10 cellular contexts compared by ENCODE assay signal in genomic region chr20:37276494-37277252, GRCh38. TPM values are rescaled to one million over a fixed set of nuclear protein-coding genes. Genes with fewer than 3 reads are reported as not detected.
A peak's percentile ranks its signal among the peaks of the same experiment; 100 is the strongest.
DNase-seq lines count a peak whose midpoint lies in the region; ATAC-seq and TF ChIP-seq lines count a peak whose summit lies in the region.
"Had no signal": no experiment of that assay in that cellular context is flagged by ENCODE, and none has a peak within 500 bp of the region (broad histone marks: within the 10 kb centered on the region; RNA-seq: fewer than 3 reads in every experiment).

No MANE protein-coding gene starts in this region.

- H3K4me3 ChIP-seq in transverse colon (no peak overlapping the region), endodermal cell (ENCODE audit: low read length) (no peak overlapping the region)
- H3K4me3 ChIP-seq: skin epidermis had no signal

- peaks cover 3% of the 10 kb centered on the region for H3K4me1 Mint-ChIP-seq in endodermal cell

- no peak overlapping the region for H3K27ac Mint-ChIP-seq in endodermal cell

- DNase-seq in DMS 273 treated with DMSO at 0.1 percent for 48 hours (lab: John Stamatoyannopoulos, UW) (peak; percentile 66), NCI-H2029 (lab: John Stamatoyannopoulos, UW) (peak; percentile 92), amniotic stem cell (lab: John Stamatoyannopoulos, UW) (peak; percentile 72), left colon (peak; percentile 52 to 60), transverse colon (peak; percentile 56), LoVo (ENCODE audit: low spot score) (no peak), endodermal cell (no peak)

- TF ChIP-seq POLR2A in transverse colon (IDR thresholded peaks at IDR 0.05) = no peak

- no peaks in the 10 kb centered on the region for H3K27me3 ChIP-seq in transverse colon
- no peaks in the 10 kb centered on the region for H3K27me3 ChIP-seq in endodermal cell (ENCODE audit: control insufficient read depth, insufficient read depth, low read length, poor library complexity, severe bottlenecking)

- H3K36me3 Mint-ChIP-seq in endodermal cell (ENCODE audit: low read depth) = no peaks in the 10 kb centered on the region

- peak; percentile 74 for ATAC-seq in GM19372 (IDR thresholded peaks at IDR 0.05; ENCODE audit: low read depth, unreplicated experiment)
- peak; percentile 93 for ATAC-seq in left colon

- TF ChIP-seq CTCF in transverse colon (IDR thresholded peaks at IDR 0.05) (peak in 2 of 5 experiments; percentile 26 to 40), endodermal cell (conservative IDR thresholded peaks at IDR 0.05) (no peak)

- H3K4me1 ChIP-seq in transverse colon = peaks cover 5 to 20% (median 8%) of the 10 kb centered on the region in 4 donors
- H3K4me1 ChIP-seq in endodermal cell (ENCODE audit: control insufficient read depth, insufficient read depth, low read length) = no peaks in the 10 kb centered on the region

- H3K27me3 Mint-ChIP-seq in endodermal cell (ENCODE audit: insufficient read depth) = no peaks in the 10 kb centered on the region

- in situ Hi-C loops in transverse colon (cut with MboI; ENCODE audit: low pct_ligation_motif_present in 1 of 4, low pct_unique_long_range_greater_than_20kb in 1 of 4, low sequenced_read_pairs in 3 of 4) = loop anchor here in 3 of 4 donors (5.0 to 10.0 kb wide), 3 partner anchors 106 to 258 kb away; no protein-coding TSS in a partner anchor

- 25% methylated on average over 15 of the region's 15 CpGs; no CpG with 5 or more reads in 1 of the 2 donors for WGBS in transverse colon (ENCODE audit: low coverage in 1 of 2), 2 donors
- WGBS in endodermal cell (ENCODE audit: insufficient coverage in 1 of 2, insufficient read length in 1 of 2), 2 experiments = 88 to 91% methylated on average over 13 to 15 of the region's 15 CpGs

- H3K27ac ChIP-seq in transverse colon = peak overlapping the region; percentile 38 to 66 (median 58)
- no peak overlapping the region for H3K27ac ChIP-seq in endodermal cell (ENCODE audit: low read depth, low read length)

- H3K9me3 ChIP-seq in transverse colon (no peaks in the 10 kb centered on the region), endodermal cell (ENCODE audit: control insufficient read depth, low read length) (no peaks in the 10 kb centered on the region)

- no peak for TF ChIP-seq EP300 in transverse colon (IDR thresholded peaks at IDR 0.05; ENCODE audit: low read depth)

- H3K9me3 Mint-ChIP-seq in endodermal cell = no peaks in the 10 kb centered on the region

- no peak overlapping the region for H3K9ac ChIP-seq in endodermal cell (ENCODE audit: extremely low read depth, low read length, poor library complexity, severe bottlenecking)

- intact Hi-C loops in left colon (cut with DNase I, micrococcal nuclease) (loop anchor here in 1 of 2 donors (10.0 kb wide), 1 partner anchor 108 kb away; no protein-coding TSS in a partner anchor), transverse colon (cut with DNase I; ENCODE audit: low total_unique reads) (loop anchor here (5.0 kb wide), 1 partner anchor 121 kb away; no protein-coding TSS in a partner anchor)

- no peak overlapping the region for H3K4me3 Mint-ChIP-seq in endodermal cell

- H3K36me3 ChIP-seq in transverse colon = no peaks in the 10 kb centered on the region
- no peaks in the 10 kb centered on the region for H3K36me3 ChIP-seq in endodermal cell (ENCODE audit: control insufficient read depth, insufficient read depth, low read length)

RNA-seq across cellular contexts. Expression of gene MANBAL, which starts 12.8 kb away (rescaled TPM):
- total RNA-seq in left colon (10 to 100 TPM; 35.3 to 37.2 TPM), transverse colon (10 to 100 TPM in 3 of 4 donors, 1 to 10 TPM in 1; 8.8 to 31.4 (median 21.3) TPM), endodermal cell (10 to 100 TPM; 44.4 to 49.9 TPM)
- 60.3 TPM for polyA plus RNA-seq in endodermal cell (2013, experiment 1 of 2)
- 61.4 TPM for polyA plus RNA-seq in endodermal cell (2013, experiment 2 of 2)

RNA-seq across cellular contexts. Expression of gene GHRH, which starts 15.1 kb away (rescaled TPM):
- total RNA-seq in left colon = not detected
- not detected for total RNA-seq in transverse colon
- total RNA-seq in endodermal cell = not detected
- polyA plus RNA-seq in endodermal cell (2013, experiment 1 of 2) = 0.78 TPM
- not detected for polyA plus RNA-seq in endodermal cell (2013, experiment 2 of 2)
- total RNA-seq: T-helper 1 cell treated with Interleukin-12 subunit alpha and Interleukin-12 subunit beta and Interleukin-4 antibody, amounts not matched to agents 30 ng/mL and 1 ng/mL, for 36 hours had no signal

Comparison
In these comparisons a context has a peak if more than half of its experiments do, and no peak if none do; other contexts are left out.
1. DNase-seq: peak in DMS 273 treated with DMSO at 0.1 percent for 48 hours (single experiment), NCI-H2029 (single experiment), amniotic stem cell (single experiment), left colon (2 of 2) and transverse colon (single experiment); none in LoVo (single experiment) and endodermal cell (single experiment).